ENCODE assay signal across 1 cellular context in genomic region chr12:23731493-23731892, GRCh38.
TF ChIP-seq lines count a peak whose summit lies in the region.

No MANE protein-coding gene starts in this region.

TF ChIP-seq in K562, 482 proteins besides CTCF, POLR2A, EP300 and RAD21 (continued from another document and continues in another):
- no peak for TF ChIP-seq ARID3B (CRISPR knock-in tag; IDR thresholded peaks at IDR 0.05; ENCODE audit: borderline replicate concordance)
- no peak for TF ChIP-seq ETS2 (tag; IDR thresholded peaks at IDR 0.05; ENCODE audit: borderline replicate concordance, poor library complexity, severe bottlenecking)
- no peak for TF ChIP-seq ZNF280B (CRISPR knock-in tag; IDR thresholded peaks at IDR 0.05)
- no peak for TF ChIP-seq MED1 (CRISPR knock-in tag; IDR thresholded peaks at IDR 0.05; ENCODE audit: borderline replicate concordance)
- TF ChIP-seq GATAD2B (IDR thresholded peaks at IDR 0.05; ENCODE audit: borderline replicate concordance): peak; percentile 44; the same call in 1 of the 2 replicates
- TF ChIP-seq ZNF511 (CRISPR knock-in tag; IDR thresholded peaks at IDR 0.05): no peak
- no peak for TF ChIP-seq U2AF1 (optimal IDR thresholded peaks at IDR 0.05; ENCODE audit: low read depth, low read length)
- TF ChIP-seq NCOA6 (IDR thresholded peaks at IDR 0.05): no peak
- TF ChIP-seq PRMT5 (CRISPR knock-in tag; IDR thresholded peaks at IDR 0.05): no peak
- no peak for TF ChIP-seq HMBOX1 (IDR thresholded peaks at IDR 0.05)
- TF ChIP-seq ZNF785 (CRISPR knock-in tag; IDR thresholded peaks at IDR 0.05): no peak
- no peak for TF ChIP-seq SIN3B (IDR thresholded peaks at IDR 0.05; ENCODE audit: low read depth)
- TF ChIP-seq ZNF212 (CRISPR knock-in tag; IDR thresholded peaks at IDR 0.05): no peak
- TF ChIP-seq JUNB (CRISPR knock-in tag; conservative IDR thresholded peaks at IDR 0.05): no peak
- TF ChIP-seq RAD51 (IDR thresholded peaks at IDR 0.05; ENCODE audit: borderline replicate concordance, low read depth): no peak
- TF ChIP-seq PTTG1 (tag; IDR thresholded peaks at IDR 0.05; ENCODE audit: low read depth): no peak
- peak; percentile 63 for TF ChIP-seq FOXM1 (IDR thresholded peaks at IDR 0.05; ENCODE audit: low read depth)
- TF ChIP-seq FOXM1 (CRISPR knock-in tag; IDR thresholded peaks at IDR 0.05; ENCODE audit: low read depth): no peak
- TF ChIP-seq ZNF274 (IDR thresholded peaks at IDR 0.05; ENCODE audit: borderline replicate concordance, low read depth, low read length): no peak
- TF ChIP-seq SMARCC2 (IDR thresholded peaks at IDR 0.05; ENCODE audit: low read depth): peak; percentile 56; the same call in 1 of the 2 replicates
- no peak for TF ChIP-seq PPARD (CRISPR knock-in tag; IDR thresholded peaks at IDR 0.05)
- no peak for TF ChIP-seq ZNF398 (CRISPR knock-in tag; IDR thresholded peaks at IDR 0.05)
- no peak for TF ChIP-seq WHSC1 (IDR thresholded peaks at IDR 0.05; ENCODE audit: low read length)
- TF ChIP-seq UBTF (IDR thresholded peaks at IDR 0.05; ENCODE audit: borderline replicate concordance in 1 of 2, low read depth in 2 of 2, low read length in 2 of 2): no peak
- no peak for TF ChIP-seq KAT7 (CRISPR knock-in tag; IDR thresholded peaks at IDR 0.05; ENCODE audit: borderline replicate concordance)
- no peak for TF ChIP-seq ZNF24 (IDR thresholded peaks at IDR 0.05)
- no peak for TF ChIP-seq SAFB2 (IDR thresholded peaks at IDR 0.05; ENCODE audit: borderline replicate concordance, low read depth, low read length, severe bottlenecking)
- no peak for TF ChIP-seq PBX2 (CRISPR knock-in tag; IDR thresholded peaks at IDR 0.05; ENCODE audit: low read depth)
- TF ChIP-seq PBX2 (tag; conservative IDR thresholded peaks at IDR 0.05; ENCODE audit: low read depth): peak; percentile 97
- TF ChIP-seq ARID1B (IDR thresholded peaks at IDR 0.05): peak; percentile 93
- no peak for TF ChIP-seq ZNF318 (IDR thresholded peaks at IDR 0.05; ENCODE audit: borderline replicate concordance in 1 of 2, low read depth in 1 of 2)
- no peak for TF ChIP-seq MAX (CRISPR knock-in tag; IDR thresholded peaks at IDR 0.05)
- no peak for TF ChIP-seq ID3 (CRISPR knock-in tag; IDR thresholded peaks at IDR 0.05)
- no peak for TF ChIP-seq ID3 (tag; IDR thresholded peaks at IDR 0.05)
- no peak for TF ChIP-seq XRCC4 (IDR thresholded peaks at IDR 0.05; ENCODE audit: extremely low read depth, insufficient read depth, insufficient read length)
- TF ChIP-seq ELF4 (CRISPR knock-in tag; IDR thresholded peaks at IDR 0.05): no peak
- TF ChIP-seq ZNF436 (CRISPR knock-in tag; IDR thresholded peaks at IDR 0.05): no peak
- no peak for TF ChIP-seq HBP1 (CRISPR knock-in tag; IDR thresholded peaks at IDR 0.05)
